ENCODE assay signal across 1 cellular context in the genomic region with DNA sequence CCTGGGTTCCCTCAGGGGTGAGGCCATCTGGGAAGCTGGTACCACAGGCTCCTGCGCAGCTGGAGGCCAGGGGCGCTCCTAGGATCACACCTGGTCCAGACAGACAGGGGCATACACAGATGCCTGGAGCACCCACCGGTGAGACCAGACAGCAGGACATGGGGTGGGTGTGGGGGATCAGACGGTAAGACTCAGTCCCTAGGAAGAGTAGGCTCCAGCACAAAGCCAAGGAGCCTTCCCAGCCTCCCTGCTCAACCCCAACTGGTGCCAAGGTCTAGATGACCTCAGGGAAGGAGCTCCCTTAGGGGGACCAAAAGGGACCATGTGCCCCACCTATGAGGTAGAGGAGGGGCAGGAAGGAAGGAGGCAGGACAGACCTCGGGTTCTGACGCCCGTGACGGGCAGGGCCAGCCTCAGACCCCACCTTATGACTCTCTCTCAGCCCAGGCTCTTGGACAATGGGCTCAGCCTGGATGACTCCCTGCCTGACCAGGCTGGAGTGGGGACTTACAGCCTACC.
TF ChIP-seq lines count a peak whose summit lies in the region.

No MANE protein-coding gene starts in this region.

TF ChIP-seq in GM12878, 131 proteins besides CTCF, POLR2A, EP300 and RAD21:
- TF ChIP-seq RBBP5 (conservative IDR thresholded peaks at IDR 0.05) (no peak), IKZF1 (conservative IDR thresholded peaks at IDR 0.05) (0 out of 2 replicates have a peak, but pooled peaks have one; percentile 6), SMAD5 (IDR thresholded peaks at IDR 0.05; ENCODE audit: low read depth) (0 out of 2 replicates have a peak, but pooled peaks have one; percentile 17), POLR2AphosphoS5 (IDR thresholded peaks at IDR 0.05; ENCODE audit: low read length) (peak; percentile 85)
- TF ChIP-seq, protein P1, sequence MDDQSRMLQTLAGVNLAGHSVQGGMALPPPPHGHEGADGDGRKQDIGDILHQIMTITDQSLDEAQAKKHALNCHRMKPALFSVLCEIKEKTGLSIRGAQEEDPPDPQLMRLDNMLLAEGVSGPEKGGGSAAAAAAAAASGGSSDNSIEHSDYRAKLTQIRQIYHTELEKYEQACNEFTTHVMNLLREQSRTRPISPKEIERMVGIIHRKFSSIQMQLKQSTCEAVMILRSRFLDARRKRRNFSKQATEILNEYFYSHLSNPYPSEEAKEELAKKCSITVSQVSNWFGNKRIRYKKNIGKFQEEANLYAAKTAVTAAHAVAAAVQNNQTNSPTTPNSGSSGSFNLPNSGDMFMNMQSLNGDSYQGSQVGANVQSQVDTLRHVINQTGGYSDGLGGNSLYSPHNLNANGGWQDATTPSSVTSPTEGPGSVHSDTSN (IDR thresholded peaks at IDR 0.05; ENCODE audit: insufficient replicate concordance, low read depth, low read length) = peak; percentile 53
TF ChIP-seq in GM12878: peak in this region for 4.
